In the genomic region with DNA sequence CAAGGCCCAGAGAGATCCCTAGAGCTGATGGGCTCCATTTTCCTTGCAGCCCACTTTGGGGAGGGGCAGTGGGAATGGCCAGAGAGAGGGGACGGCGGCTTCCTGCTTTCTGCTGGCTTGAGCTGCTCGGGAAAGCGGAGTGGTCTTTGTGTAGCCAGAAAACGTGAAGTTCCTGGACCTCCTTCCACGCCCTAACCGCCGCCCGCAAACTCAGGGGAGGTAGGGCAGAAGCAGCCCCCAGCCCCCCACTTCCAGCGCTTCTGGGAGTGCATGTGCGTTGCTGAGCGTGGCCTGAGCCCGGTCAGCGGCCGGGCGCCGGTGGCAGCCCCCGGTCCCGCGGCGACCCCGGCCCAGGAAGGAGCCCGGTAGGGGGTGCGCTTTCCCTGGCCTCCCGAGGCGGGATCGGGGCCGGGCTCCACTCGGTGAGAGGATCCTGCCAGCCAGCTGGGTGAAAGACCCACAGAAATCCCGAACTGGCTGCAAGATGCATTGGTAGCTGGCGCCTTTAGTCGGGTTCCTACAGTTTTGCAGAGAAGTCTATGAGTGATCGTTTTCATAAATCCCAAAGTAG, we compare ENCODE assay signal across 1 cellular context.
TF ChIP-seq lines count a peak whose summit lies in the region.

No MANE protein-coding gene starts in this region.

TF ChIP-seq in K562, 482 proteins besides CTCF, POLR2A, EP300 and RAD21:
- TF ChIP-seq NRF1 (conservative IDR thresholded peaks at IDR 0.05 in 1 of 2, IDR thresholded peaks at IDR 0.05 in 1 of 2), result no peak
- TF ChIP-seq ZNF134 (CRISPR knock-in tag; conservative IDR thresholded peaks at IDR 0.05), result 0 out of 2 replicates have a peak, but pooled peaks have one; percentile 19
- TF ChIP-seq PHF8 (IDR thresholded peaks at IDR 0.05; ENCODE audit: borderline replicate concordance, low read length), result no peak
- no peak for TF ChIP-seq CCAR2 (IDR thresholded peaks at IDR 0.05; ENCODE audit: low read depth, low read length)
- TF ChIP-seq NEUROD1 (IDR thresholded peaks at IDR 0.05; ENCODE audit: borderline replicate concordance, low read depth, low read length, partially characterized antibody), result no peak
- 0 out of 2 replicates have a peak, but pooled peaks have one; percentile 20 for TF ChIP-seq ZBTB7A (IDR thresholded peaks at IDR 0.05; ENCODE audit: borderline replicate concordance, control insufficient read depth, low read depth, low read length)
TF ChIP-seq in K562: peak in this region for 2.
